ENCODE assay signal across 15 cellular contexts in the genomic region with DNA sequence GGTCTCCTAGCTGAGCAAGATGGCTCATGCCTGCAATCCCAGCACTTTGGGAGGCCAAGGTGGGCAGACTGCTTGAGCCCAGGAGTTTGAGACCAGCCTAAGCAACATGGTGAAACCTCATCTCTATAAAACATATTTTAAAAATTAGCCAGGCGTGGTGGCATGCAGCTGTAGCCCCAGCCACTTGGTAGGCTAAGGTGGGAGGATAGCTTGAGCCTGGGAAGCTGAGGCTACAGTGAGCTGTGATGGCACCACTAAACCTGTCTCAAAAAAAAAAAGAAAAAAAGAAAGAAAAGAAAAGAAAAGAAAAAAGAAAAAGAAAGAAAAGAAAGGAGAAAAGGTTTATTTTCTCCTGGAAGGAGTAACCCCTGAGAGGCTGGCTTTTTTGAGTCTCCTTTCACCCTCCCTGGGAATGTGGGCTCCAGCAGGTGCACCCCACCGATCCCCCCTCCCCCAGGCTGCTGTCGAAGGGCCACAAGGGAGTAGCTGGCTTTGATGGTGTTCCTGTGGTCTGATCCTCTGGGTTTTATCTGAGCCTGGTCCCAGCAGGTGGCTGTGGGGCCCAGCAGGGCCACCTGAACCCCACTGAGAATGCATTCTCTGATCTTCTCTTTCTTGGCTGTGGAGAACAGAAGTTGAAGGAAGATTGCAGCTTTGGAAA. TPM values are rescaled to one million over a fixed set of nuclear protein-coding genes. Genes with fewer than 3 reads are reported as not detected.
DNase-seq lines count a peak whose midpoint lies in the region; ATAC-seq and TF ChIP-seq lines count a peak whose summit lies in the region.
"Had no signal": no experiment of that assay in that cellular context is flagged by ENCODE, and none has a peak within 500 bp of the region (broad histone marks: within the 10 kb centered on the region; RNA-seq: fewer than 3 reads in every experiment).

No MANE protein-coding gene starts in this region.

- no peak overlapping the region for H3K4me3 Mint-ChIP-seq in WTC11
- H3K4me3 Mint-ChIP-seq in naive thymus-derived CD8-positive, alpha-beta T cell: peak overlapping the region in 7 of 10 donors; percentile 14 to 73 (median 45)

- H3K9me3 ChIP-seq in BLaER1 treated with 17β-estradiol and CSF1 and Interleukin-3, amounts not matched to agents 10 nM and 100 nM (replicated peaks in 1 of 11): no peaks in the 10 kb centered on the region
- no peaks in the 10 kb centered on the region for H3K9me3 ChIP-seq in HCT116 (ENCODE audit: control insufficient read depth in 1 of 2, insufficient read depth in 1 of 2, low read depth in 1 of 2, low read length in 2 of 2)
- no peaks in the 10 kb centered on the region for H3K9me3 ChIP-seq in hepatocyte (ENCODE audit: low read depth)
- H3K9me3 ChIP-seq: A549 had no signal

- WGBS in hepatocyte (ENCODE audit: low lambda C conversion rate, missing lambda C conversion rate): 79% methylated on average over 3 of the region's 3 CpGs

- H3K27me3 ChIP-seq in BLaER1 treated with 17β-estradiol and CSF1 and Interleukin-3, amounts not matched to agents 10 nM and 100 nM: peaks cover 0 to 54% (median 0%) of the 10 kb centered on the region in 11 experiments; a peak in 8 of 22 replicates
- peaks cover 21% of the 10 kb centered on the region; the same call in 1 of the 2 replicates for H3K27me3 ChIP-seq in HCT116 (ENCODE audit: insufficient read depth, low read length)
- H3K27me3 ChIP-seq in hepatocyte: peaks cover 28% of the 10 kb centered on the region

- TF ChIP-seq POLR2A in HCT116 (IDR thresholded peaks at IDR 0.05; ENCODE audit: borderline replicate concordance, extremely low read depth, insufficient read depth, insufficient read length): no peak

- POLR2A ChIA-PET in HCT116 (lab: Charles Lee): interaction anchor here (1.0 kb wide), 1 partner anchor 30 kb away, joined by 3 read pairs; a partner anchor contains a TSS
- POLR2A ChIA-PET in WTC11 (lab: Charles Lee): no interaction called here
- POLR2A ChIA-PET in naive thymus-derived CD8-positive, alpha-beta T cell (lab: Charles Lee): interaction anchor here (0.8 to 1.8 kb wide), 3 partner anchors 10 to 34 kb away, joined by 3 to 11 read pairs (median 4); a partner anchor contains a TSS

- H2AFZ ChIP-seq in HCT116 (ENCODE audit: low read depth, low read length, poor library complexity, severe bottlenecking): no peak overlapping the region
- no peak overlapping the region for H2AFZ ChIP-seq in hepatocyte
- H2AFZ ChIP-seq: PC-9 had no signal

- TF ChIP-seq RAD21 in HCT116 (IDR thresholded peaks at IDR 0.05; ENCODE audit: low read depth): no peak

- TF ChIP-seq CTCF in HCT116 (IDR thresholded peaks at IDR 0.05 in 2 of 3, conservative IDR thresholded peaks at IDR 0.05 in 1 of 3; ENCODE audit: borderline replicate concordance in 1 of 3, insufficient read depth in 1 of 3, low read depth in 2 of 3, low read length in 2 of 3) (no peak), WTC11 (IDR thresholded peaks at IDR 0.05) (no peak), hepatocyte (IDR thresholded peaks at IDR 0.05; ENCODE audit: poor library complexity) (no peak)

- no peaks in the 10 kb centered on the region for H3K36me3 Mint-ChIP-seq in WTC11
- no peaks in the 10 kb centered on the region for H3K36me3 Mint-ChIP-seq in naive thymus-derived CD8-positive, alpha-beta T cell

- peaks cover 0 to 30% (median 0%) of the 10 kb centered on the region in 11 experiments; a peak in 4 of 22 replicates for H4K20me1 ChIP-seq in BLaER1 treated with 17β-estradiol and CSF1 and Interleukin-3, amounts not matched to agents 10 nM and 100 nM
- H4K20me1 ChIP-seq in HCT116 (ENCODE audit: insufficient read depth) (no peaks in the 10 kb centered on the region), hepatocyte (ENCODE audit: insufficient read depth, poor library complexity, severe bottlenecking) (no peaks in the 10 kb centered on the region)

- no peak overlapping the region for H3K4me3 ChIP-seq in BLaER1 treated with 17β-estradiol and CSF1 and Interleukin-3, amounts not matched to agents 10 nM and 100 nM
- H3K4me3 ChIP-seq in HCT116 (replicated peaks in 1 of 2; ENCODE audit: low read depth in 1 of 2, low read length in 2 of 2): no peak overlapping the region
- no peak overlapping the region for H3K4me3 ChIP-seq in hepatocyte
- H3K4me3 ChIP-seq: A549, PC-9, SK-N-MC had no signal

- peaks cover 72% of the 10 kb centered on the region for H3K4me1 Mint-ChIP-seq in WTC11
- peaks cover 20 to 42% (median 26%) of the 10 kb centered on the region in 4 donors for H3K4me1 Mint-ChIP-seq in naive thymus-derived CD8-positive, alpha-beta T cell

- peak overlapping the region; percentile 32 to 93 (median 66) for H3K4me2 ChIP-seq in BLaER1 treated with 17β-estradiol and CSF1 and Interleukin-3, amounts not matched to agents 10 nM and 100 nM
- no peak overlapping the region for H3K4me2 ChIP-seq in HCT116 (ENCODE audit: low read length)
- no peak overlapping the region for H3K4me2 ChIP-seq in hepatocyte
- H3K4me2 ChIP-seq: A549, PC-9 had no signal

- CTCF ChIA-PET in HCT116 (lab: Charles Lee) (no interaction called here), WTC11 (lab: Charles Lee) (interaction anchor here (0.6 to 2.4 kb wide), 3 partner anchors 30 to 376 kb away, joined by 3 to 11 read pairs (median 6); a partner anchor contains a TSS)

- H3K9me3 Mint-ChIP-seq in WTC11: no peaks in the 10 kb centered on the region
- no peaks in the 10 kb centered on the region for H3K9me3 Mint-ChIP-seq in naive thymus-derived CD8-positive, alpha-beta T cell

- no peaks in the 10 kb centered on the region for H3K36me3 ChIP-seq in BLaER1 treated with 17β-estradiol and CSF1 and Interleukin-3, amounts not matched to agents 10 nM and 100 nM
- H3K36me3 ChIP-seq in HCT116 (ENCODE audit: control insufficient read depth in 1 of 2, insufficient read depth in 2 of 2, low read length in 2 of 2) (no peaks in the 10 kb centered on the region), hepatocyte (replicated peaks; ENCODE audit: insufficient read depth, low read depth) (no peaks in the 10 kb centered on the region)

- H3K9ac ChIP-seq in BLaER1 treated with 17β-estradiol and CSF1 and Interleukin-3, amounts not matched to agents 10 nM and 100 nM: no peak overlapping the region
- no peak overlapping the region for H3K9ac ChIP-seq in HCT116 (ENCODE audit: low read length)

- RAD21 ChIA-PET in HCT116 (lab: Charles Lee; ENCODE audit: low non-redundant PET in 1 of 2, low total read pairs in 2 of 2, uncharacterized antibody in 2 of 2, unreplicated experiment in 2 of 2): no interaction called here

- H3K9me2 ChIP-seq in HCT116 (ENCODE audit: insufficient read depth) (no peaks in the 10 kb centered on the region), hepatocyte (replicated peaks; ENCODE audit: insufficient read depth) (no peaks in the 10 kb centered on the region)

- H3K27ac Mint-ChIP-seq in WTC11: no peak overlapping the region
- peak overlapping the region in 7 of 10 donors; percentile 2 to 80 (median 74) for H3K27ac Mint-ChIP-seq in naive thymus-derived CD8-positive, alpha-beta T cell

- no peak overlapping the region for H3K27ac ChIP-seq in BLaER1 treated with 17β-estradiol and CSF1 and Interleukin-3, amounts not matched to agents 10 nM and 100 nM
- H3K27ac ChIP-seq in HCT116 (ENCODE audit: low read depth, low read length): no peak overlapping the region
- H3K27ac ChIP-seq in hepatocyte: no peak overlapping the region
- H3K27ac ChIP-seq: A549, PC-9, SK-N-MC had no signal

- no TSS peak for BruUV-seq in HCT116 (replicated peaks; lab: Mats Ljungman, UMichigan)

- no peak for DNase-seq in HCT116 (ENCODE audit: low read depth, low spot score)
- DNase-seq in WTC11 (ENCODE audit: low spot score): no peak
- DNase-seq in naive thymus-derived CD8-positive, alpha-beta T cell: no peak
- no peak for DNase-seq in SKM-1 (lab: John Stamatoyannopoulos, UW; ENCODE audit: unreplicated experiment)
- no peak for DNase-seq in activated T-cell treated with anti-CD3 and anti-CD28 coated beads for 4 hours
- no peak for DNase-seq in hepatocyte (ENCODE audit: low spot score)
- DNase-seq in NOMO-1 treated with DMSO at 0.1 percent for 48 hours (lab: John Stamatoyannopoulos, UW; ENCODE audit: unreplicated experiment): no peak
- DNase-seq: DMS79, MV-4-11, NCI-H1436, NCI-H69, PC-9 had no signal

- peaks cover 12 to 36% (median 27%) of the 10 kb centered on the region in 10 experiments for H3K4me1 ChIP-seq in BLaER1 treated with 17β-estradiol and CSF1 and Interleukin-3, amounts not matched to agents 10 nM and 100 nM
- H3K4me1 ChIP-seq in HCT116 (ENCODE audit: control insufficient read depth in 1 of 2, insufficient read depth in 2 of 2, low read length in 2 of 2): no peaks in the 10 kb centered on the region
- peaks cover under 1% of the 10 kb centered on the region for H3K4me1 ChIP-seq in hepatocyte (ENCODE audit: insufficient read depth)
- H3K4me1 ChIP-seq: A549 had no signal

- no peak for ATAC-seq in HCT116
- ATAC-seq in WTC11: no peak
- peak; percentile 25 to 37 for ATAC-seq in naive thymus-derived CD8-positive, alpha-beta T cell

- H3K79me2 ChIP-seq in HCT116 (ENCODE audit: insufficient read depth, low read length) (no peaks in the 10 kb centered on the region), hepatocyte (no peaks in the 10 kb centered on the region)

- peaks cover 16% of the 10 kb centered on the region for H3K27me3 Mint-ChIP-seq in WTC11 (ENCODE audit: low read depth)
- H3K27me3 Mint-ChIP-seq in naive thymus-derived CD8-positive, alpha-beta T cell: peaks cover 0 to 12% (median 2%) of the 10 kb centered on the region in 5 donors

- intact Hi-C loops in HCT116 (cut with micrococcal nuclease): no loop called here

TF ChIP-seq in HCT116, 20 proteins besides CTCF, POLR2A, EP300 and RAD21 (continues in another document):
- TF ChIP-seq CBX3 (IDR thresholded peaks at IDR 0.05; ENCODE audit: low read depth) (no peak), POLR2AphosphoS5 (IDR thresholded peaks at IDR 0.05; ENCODE audit: low read depth, low read length) (no peak), EZH2phosphoT487 (IDR thresholded peaks at IDR 0.05; ENCODE audit: borderline replicate concordance) (no peak)
- TF ChIP-seq, protein P1, sequence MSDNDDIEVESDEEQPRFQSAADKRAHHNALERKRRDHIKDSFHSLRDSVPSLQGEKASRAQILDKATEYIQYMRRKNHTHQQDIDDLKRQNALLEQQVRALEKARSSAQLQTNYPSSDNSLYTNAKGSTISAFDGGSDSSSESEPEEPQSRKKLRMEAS (IDR thresholded peaks at IDR 0.05): no peak

TF ChIP-seq in WTC11, 78 proteins besides CTCF, POLR2A, EP300 and RAD21 (continues in another document):
- TF ChIP-seq ZNF423 (CRISPR knock-in tag; IDR thresholded peaks at IDR 0.05): peak; percentile 98

RNA-seq across cellular contexts. Expression of a gene that starts 29.9 kb away (rescaled TPM):
- total RNA-seq in HCT116 (2021; ENCODE audit: unreplicated experiment): 23.4 TPM
- 6.7 and 7.1 TPM in 2 replicates for polyA plus RNA-seq in HCT116 (2012)
- total RNA-seq in WTC11 (2021): 39.9 to 52.3 TPM (median 41.8 TPM) in 3 replicates
- 100 to 1,000 TPM; 113 to 116 TPM for total RNA-seq in naive thymus-derived CD8-positive, alpha-beta T cell
- 1 to 10 TPM; 4.9 to 8.6 (median 5.8) TPM for polyA plus RNA-seq in naive thymus-derived CD8-positive, alpha-beta T cell
- 3.5 and 4.2 TPM in 2 replicates for total RNA-seq in hepatocyte
- polyA plus RNA-seq in hepatocyte: 5.1 and 5.6 TPM in 2 replicates

Comparison
In these comparisons a context has a peak if more than half of its experiments do, and no peak if none do; other contexts are left out.
1. H3K4me2 ChIP-seq: peak in BLaER1 treated with 17β-estradiol and CSF1 and Interleukin-3, amounts not matched to agents 10 nM and 100 nM (11 of 11); none in HCT116 (single experiment) and hepatocyte (single experiment).
2. ATAC-seq: peak in naive thymus-derived CD8-positive, alpha-beta T cell (2 of 2); none in HCT116 (single experiment) and WTC11 (single experiment).